15 cellular contexts compared by ENCODE assay signal in the genomic region with DNA sequence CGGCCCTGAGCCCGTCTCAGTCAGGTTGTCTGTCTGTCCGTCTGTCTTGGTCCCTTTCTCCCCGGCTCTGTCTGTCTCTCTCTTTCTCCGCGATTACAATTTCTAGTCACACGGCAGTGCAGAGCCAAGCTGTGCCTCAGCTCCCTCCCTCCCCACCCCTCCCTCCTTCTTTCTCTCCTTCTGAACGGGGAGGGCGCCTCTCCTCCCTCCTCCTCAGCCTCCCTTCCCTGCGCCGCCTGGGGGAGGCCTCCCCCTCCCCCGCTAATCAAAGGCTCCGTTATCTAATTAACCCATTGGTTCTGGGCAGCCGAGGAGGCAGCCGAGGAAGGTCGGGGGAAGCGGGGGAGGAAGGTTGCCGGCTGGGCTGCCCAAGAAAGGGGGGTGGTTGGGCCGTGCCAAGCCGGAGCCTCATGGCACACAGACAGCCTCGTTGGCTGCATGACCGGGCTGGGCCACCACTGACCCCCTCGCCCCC. TPM values are rescaled to one million over a fixed set of nuclear protein-coding genes. Genes with fewer than 3 reads are reported as not detected.
DNase-seq lines count a peak whose midpoint lies in the region; ATAC-seq, FAIRE-seq and TF ChIP-seq lines count a peak whose summit lies in the region.
"Had no signal": no experiment of that assay in that cellular context is flagged by ENCODE, and none has a peak within 500 bp of the region (broad histone marks: within the 10 kb centered on the region; RNA-seq: fewer than 3 reads in every experiment).

No MANE protein-coding gene starts in this region.

- no peak for ATAC-seq in stimulated activated effector memory CD8-positive, alpha-beta T cell treated with anti-CD3 and anti-CD28 coated beads, Interleukin-12 subunit alpha, Interleukin-12 subunit beta, amount 100 ng/mL, for 72 hours
- ATAC-seq in stimulated activated naive B cell treated with anti-CD40 and anti-IgM and Interleukin-4, amounts not matched to agents 10 μg/mL and 1 μg/mL and 100 μg/mL, for 72 hours (replicated peaks), result no peak
- ATAC-seq in HG02973 (IDR thresholded peaks at IDR 0.05; ENCODE audit: unreplicated experiment), result no peak
- ATAC-seq in stimulated activated memory B cell treated with anti-CD40 and anti-IgM and Interleukin-4, amounts not matched to agents 10 μg/mL and 1 μg/mL and 100 μg/mL, for 72 hours, result no peak
- ATAC-seq: heart right ventricle had no signal

- H3K27ac Mint-ChIP-seq in astrocyte (ENCODE audit: unreplicated experiment), result no peak overlapping the region
- peak overlapping the region; percentile 10 for H3K27ac Mint-ChIP-seq in stimulated activated effector memory CD8-positive, alpha-beta T cell treated with anti-CD3 and anti-CD28 coated beads, Interleukin-12 subunit alpha, Interleukin-12 subunit beta, amount 100 ng/mL, for 72 hours
- no peak overlapping the region for H3K27ac Mint-ChIP-seq in stimulated activated naive B cell treated with anti-CD40 and anti-IgM and Interleukin-4, amounts not matched to agents 10 μg/mL and 1 μg/mL and 100 μg/mL, for 72 hours
- H3K27ac Mint-ChIP-seq in stimulated activated memory B cell treated with anti-CD40 and anti-IgM and Interleukin-4, amounts not matched to agents 10 μg/mL and 1 μg/mL and 100 μg/mL, for 72 hours, result no peak overlapping the region

- H3K4me3 ChIP-seq in HEK293 (ENCODE audit: low read depth, low read length) (no peak overlapping the region), astrocyte (ENCODE audit: insufficient read depth, low read depth, low read length) (no peak overlapping the region), iPS-15b (ENCODE audit: low read depth, low read length) (peak overlapping the region; percentile 69)
- H3K4me3 ChIP-seq: HAP-1, skin epidermis had no signal

- no peaks in the 10 kb centered on the region for H3K36me3 ChIP-seq in HEK293 (ENCODE audit: control insufficient read depth in 2 of 2, insufficient read depth in 1 of 2, low read length in 2 of 2)
- H3K36me3 ChIP-seq in astrocyte (ENCODE audit: insufficient read depth, low read length), result no peaks in the 10 kb centered on the region
- H3K36me3 ChIP-seq in iPS-15b (ENCODE audit: control insufficient read depth, insufficient read depth, low read length), result no peaks in the 10 kb centered on the region
- H3K36me3 ChIP-seq: HAP-1, heart right ventricle had no signal

- H3K4me1 Mint-ChIP-seq in astrocyte (ENCODE audit: low read depth, unreplicated experiment), result no peaks in the 10 kb centered on the region
- H3K4me1 Mint-ChIP-seq in stimulated activated effector memory CD8-positive, alpha-beta T cell treated with anti-CD3 and anti-CD28 coated beads, Interleukin-12 subunit alpha, Interleukin-12 subunit beta, amount 100 ng/mL, for 72 hours, result peaks cover 26% of the 10 kb centered on the region
- H3K4me1 Mint-ChIP-seq in stimulated activated naive B cell treated with anti-CD40 and anti-IgM and Interleukin-4, amounts not matched to agents 10 μg/mL and 1 μg/mL and 100 μg/mL, for 72 hours, result peaks cover 15% of the 10 kb centered on the region in 2 donors
- H3K4me1 Mint-ChIP-seq in stimulated activated memory B cell treated with anti-CD40 and anti-IgM and Interleukin-4, amounts not matched to agents 10 μg/mL and 1 μg/mL and 100 μg/mL, for 72 hours, result peaks cover 32% of the 10 kb centered on the region

- H3K9me3 ChIP-seq in HEK293 (ENCODE audit: control insufficient read depth, insufficient read depth, low read depth, low read length) (no peaks in the 10 kb centered on the region), astrocyte (ENCODE audit: insufficient read depth, low read depth, low read length) (no peaks in the 10 kb centered on the region), iPS-15b (ENCODE audit: control insufficient read depth, insufficient read depth, low read length) (no peaks in the 10 kb centered on the region)
- H3K9me3 ChIP-seq: HAP-1, heart right ventricle had no signal

- H3K4me2 ChIP-seq in astrocyte (ENCODE audit: low read length), result peak overlapping the region; percentile 70

- POLR2A ChIA-PET in HEK293 (lab: Yijun Ruan, JAX), result no interaction called here

- H3K9me3 Mint-ChIP-seq in astrocyte (ENCODE audit: unreplicated experiment), result peaks cover 29% of the 10 kb centered on the region
- H3K9me3 Mint-ChIP-seq in stimulated activated effector memory CD8-positive, alpha-beta T cell treated with anti-CD3 and anti-CD28 coated beads, Interleukin-12 subunit alpha, Interleukin-12 subunit beta, amount 100 ng/mL, for 72 hours, result no peaks in the 10 kb centered on the region
- no peaks in the 10 kb centered on the region for H3K9me3 Mint-ChIP-seq in stimulated activated naive B cell treated with anti-CD40 and anti-IgM and Interleukin-4, amounts not matched to agents 10 μg/mL and 1 μg/mL and 100 μg/mL, for 72 hours
- H3K9me3 Mint-ChIP-seq in stimulated activated memory B cell treated with anti-CD40 and anti-IgM and Interleukin-4, amounts not matched to agents 10 μg/mL and 1 μg/mL and 100 μg/mL, for 72 hours, result no peaks in the 10 kb centered on the region

- H3K9ac ChIP-seq in astrocyte (ENCODE audit: low read length) (no peak overlapping the region), iPS-15b (ENCODE audit: low read depth, low read length) (no peak overlapping the region)

- DNase-seq in astrocyte (ENCODE audit: low read depth), result no peak
- no peak for DNase-seq in stimulated activated effector memory CD8-positive, alpha-beta T cell treated with anti-CD3 and anti-CD28 coated beads, Interleukin-12 subunit alpha, Interleukin-12 subunit beta, amount 100 ng/mL, for 72 hours (ENCODE audit: low spot score in 2 of 2)
- DNase-seq in stimulated activated naive B cell treated with anti-CD40 and anti-IgM and Interleukin-4, amounts not matched to agents 10 μg/mL and 1 μg/mL and 100 μg/mL, for 72 hours, result no peak
- no peak for DNase-seq in stimulated activated naive CD4-positive, alpha-beta T cell (lab: John Stamatoyannopoulos, UW)
- DNase-seq: activated CD4-positive, alpha-beta T cell treated with anti-CD3 and anti-CD28 coated beads for 48 hours; effector CD8-positive, alpha-beta T cell; heart right ventricle; NCI-H1436 treated with DMSO at 0.1 percent for 48 hours; SW 1271 had no signal

- H3K36me3 Mint-ChIP-seq in astrocyte (ENCODE audit: low read depth, unreplicated experiment), result no peaks in the 10 kb centered on the region
- H3K36me3 Mint-ChIP-seq in stimulated activated effector memory CD8-positive, alpha-beta T cell treated with anti-CD3 and anti-CD28 coated beads, Interleukin-12 subunit alpha, Interleukin-12 subunit beta, amount 100 ng/mL, for 72 hours, result no peaks in the 10 kb centered on the region
- H3K36me3 Mint-ChIP-seq in stimulated activated naive B cell treated with anti-CD40 and anti-IgM and Interleukin-4, amounts not matched to agents 10 μg/mL and 1 μg/mL and 100 μg/mL, for 72 hours, result no peaks in the 10 kb centered on the region
- H3K36me3 Mint-ChIP-seq in stimulated activated memory B cell treated with anti-CD40 and anti-IgM and Interleukin-4, amounts not matched to agents 10 μg/mL and 1 μg/mL and 100 μg/mL, for 72 hours, result peaks cover 6% of the 10 kb centered on the region

- H3K79me2 ChIP-seq in astrocyte (ENCODE audit: insufficient read depth, low read length), result no peaks in the 10 kb centered on the region

- H4K20me1 ChIP-seq in astrocyte (ENCODE audit: insufficient read depth, low read length), result no peaks in the 10 kb centered on the region

- TF ChIP-seq CTCF in HEK293 (tag by site-specific recombination; IDR thresholded peaks at IDR 0.05) (no peak), astrocyte (IDR thresholded peaks at IDR 0.05; ENCODE audit: insufficient read depth, low read depth, low read length) (no peak)

- CTCF ChIA-PET in HEK293 (lab: Yijun Ruan, JAX), result interaction anchor here (12.9 kb wide), 1 partner anchor 15 kb away, joined by 210 read pairs; no protein-coding TSS in a partner anchor

- H3K27me3 ChIP-seq in astrocyte (ENCODE audit: insufficient read depth, low read length) (peaks cover 3% of the 10 kb centered on the region), iPS-15b (ENCODE audit: control insufficient read depth, insufficient read depth, low read length) (peaks cover 55% of the 10 kb centered on the region)

- H2AFZ ChIP-seq in astrocyte (ENCODE audit: low read depth, low read length), result no peak overlapping the region

- H3K27ac ChIP-seq in HEK293 (ENCODE audit: extremely low read depth, low read depth, low read length) (no peak overlapping the region), astrocyte (ENCODE audit: low read depth, low read length) (no peak overlapping the region)
- H3K27ac ChIP-seq: heart right ventricle, skin epidermis had no signal

- no peak overlapping the region for H3K4me3 Mint-ChIP-seq in astrocyte (ENCODE audit: unreplicated experiment)
- H3K4me3 Mint-ChIP-seq in stimulated activated effector memory CD8-positive, alpha-beta T cell treated with anti-CD3 and anti-CD28 coated beads, Interleukin-12 subunit alpha, Interleukin-12 subunit beta, amount 100 ng/mL, for 72 hours, result no peak overlapping the region
- H3K4me3 Mint-ChIP-seq in stimulated activated naive B cell treated with anti-CD40 and anti-IgM and Interleukin-4, amounts not matched to agents 10 μg/mL and 1 μg/mL and 100 μg/mL, for 72 hours, result no peak overlapping the region
- H3K4me3 Mint-ChIP-seq in stimulated activated memory B cell treated with anti-CD40 and anti-IgM and Interleukin-4, amounts not matched to agents 10 μg/mL and 1 μg/mL and 100 μg/mL, for 72 hours, result no peak overlapping the region

- no peak for FAIRE-seq in astrocyte (lab: Jason Lieb, UNC)

- H3K27me3 Mint-ChIP-seq in astrocyte (ENCODE audit: low read depth, unreplicated experiment), result no peaks in the 10 kb centered on the region
- peaks cover 71 to 77% of the 10 kb centered on the region in 2 donors for H3K27me3 Mint-ChIP-seq in stimulated activated naive B cell treated with anti-CD40 and anti-IgM and Interleukin-4, amounts not matched to agents 10 μg/mL and 1 μg/mL and 100 μg/mL, for 72 hours
- H3K27me3 Mint-ChIP-seq in stimulated activated memory B cell treated with anti-CD40 and anti-IgM and Interleukin-4, amounts not matched to agents 10 μg/mL and 1 μg/mL and 100 μg/mL, for 72 hours, result peaks cover 85% of the 10 kb centered on the region

- peaks cover under 1% of the 10 kb centered on the region; the same call in 1 of the 2 replicates for H3K4me1 ChIP-seq in HEK293 (ENCODE audit: control insufficient read depth, insufficient read depth, low read length)
- peaks cover 3% of the 10 kb centered on the region for H3K4me1 ChIP-seq in astrocyte (ENCODE audit: insufficient read depth, low read length)
- no peaks in the 10 kb centered on the region for H3K4me1 ChIP-seq in iPS-15b (ENCODE audit: control insufficient read depth, insufficient read depth, low read length)

RNA-seq across cellular contexts. Expression of a gene that starts 16.5 kb away (rescaled TPM):
- total RNA-seq in astrocyte, result not detected in 2 replicates

RNA-seq across cellular contexts. Expression of a gene that starts 38.0 kb away (rescaled TPM):
- total RNA-seq in astrocyte, result not detected in 2 replicates
- total RNA-seq: heart right ventricle had no signal

RNA-seq across cellular contexts. Expression of a gene that starts 40.8 kb away (rescaled TPM):
- not detected in 2 replicates for total RNA-seq in astrocyte
